8 cellular contexts compared by ENCODE assay signal in the genomic region with DNA sequence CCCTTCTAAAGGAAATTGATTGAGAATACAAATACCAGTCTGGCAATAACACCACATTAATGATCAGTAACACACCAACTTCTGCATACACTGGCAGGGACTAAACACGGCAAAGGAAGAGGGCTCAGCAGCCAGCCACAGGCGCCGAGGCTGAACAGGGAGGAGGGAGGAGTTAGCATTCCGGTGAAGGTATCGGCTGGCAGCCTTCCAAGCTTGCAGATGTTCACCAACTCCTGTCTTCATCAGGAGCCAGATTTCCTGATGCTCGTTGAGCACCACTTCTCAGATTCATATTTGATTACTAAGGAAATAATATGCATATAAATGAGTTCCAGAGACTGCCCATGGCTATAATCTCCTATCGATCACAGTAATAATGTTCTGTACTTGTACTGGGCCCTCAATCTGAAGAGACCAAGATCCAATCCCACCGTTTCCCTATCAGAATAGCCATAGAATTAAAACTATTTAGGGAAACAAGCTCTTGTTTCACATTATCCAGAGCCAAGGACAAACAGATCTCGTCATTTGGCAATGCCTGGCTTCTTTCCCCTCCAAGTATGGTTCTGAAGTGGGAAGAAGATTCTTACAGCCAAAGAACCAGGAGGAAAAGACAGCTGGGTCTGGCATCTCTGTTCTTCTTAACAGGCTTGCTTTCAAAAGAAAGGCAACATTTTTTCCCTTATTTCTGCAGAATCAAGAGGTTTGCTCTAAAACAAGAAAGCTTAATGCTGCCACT. TPM values are rescaled to one million over a fixed set of nuclear protein-coding genes. Genes with fewer than 3 reads are reported as not detected.
DNase-seq lines count a peak whose midpoint lies in the region; ATAC-seq and TF ChIP-seq lines count a peak whose summit lies in the region.

No MANE protein-coding gene starts in this region.

- H3K36me3 Mint-ChIP-seq in GM23338 (ENCODE audit: low read depth): peaks cover 11% of the 10 kb centered on the region
- peaks cover 13% of the 10 kb centered on the region for H3K36me3 Mint-ChIP-seq in stimulated activated memory B cell treated with anti-CD40 and anti-IgM and Interleukin-4, amounts not matched to agents 10 μg/mL and 1 μg/mL and 100 μg/mL, for 72 hours

- H3K4me3 ChIP-seq in GM23338 (no peak overlapping the region), muscle layer of duodenum (ENCODE audit: low read depth in 1 of 2, low read length in 2 of 2) (peak overlapping the region; percentile 24 to 39)

- H2AFZ ChIP-seq in GM23338: no peak overlapping the region

- no peak overlapping the region for H3K27ac Mint-ChIP-seq in GM23338
- H3K27ac Mint-ChIP-seq in stimulated activated memory B cell treated with anti-CD40 and anti-IgM and Interleukin-4, amounts not matched to agents 10 μg/mL and 1 μg/mL and 100 μg/mL, for 72 hours: no peak overlapping the region

- peaks cover 2% of the 10 kb centered on the region for H3K27me3 Mint-ChIP-seq in GM23338 (ENCODE audit: insufficient read depth, low read depth, poor library complexity)
- H3K27me3 Mint-ChIP-seq in stimulated activated memory B cell treated with anti-CD40 and anti-IgM and Interleukin-4, amounts not matched to agents 10 μg/mL and 1 μg/mL and 100 μg/mL, for 72 hours: no peaks in the 10 kb centered on the region

- H3K4me1 ChIP-seq in GM23338 (ENCODE audit: insufficient read depth) (no peaks in the 10 kb centered on the region), muscle layer of duodenum (ENCODE audit: control insufficient read depth in 1 of 2, insufficient read depth in 2 of 2, low read length in 2 of 2) (peaks cover 20 to 50% of the 10 kb centered on the region in 2 donors)

- H3K9me3 ChIP-seq in muscle layer of duodenum (ENCODE audit: control insufficient read depth in 1 of 2, low read length in 2 of 2): no peaks in the 10 kb centered on the region

- DNase-seq in GM23338 (ENCODE audit: low spot score) (no peak), NCI-H2196 treated with DMSO at 0.1 percent for 48 hours (lab: John Stamatoyannopoulos, UW; ENCODE audit: unreplicated experiment) (peak; percentile 83), hepatic stellate cell (ENCODE audit: low spot score) (no peak)
- no peak for DNase-seq in activated CD8-positive, alpha-beta memory T cell treated with anti-CD3 and anti-CD28 coated beads, Interleukin-2, amount 50 U/mL, for 48 hours
- no peak for DNase-seq in stimulated activated CD4-positive, alpha-beta T cell treated with anti-CD3 and anti-CD28 coated beads, Interleukin-2, amount 100 ng/mL, for 48 hours

- peak; percentile 83 for ATAC-seq in GM23338
- no peak for ATAC-seq in stimulated activated memory B cell treated with anti-CD40 and anti-IgM and Interleukin-4, amounts not matched to agents 10 μg/mL and 1 μg/mL and 100 μg/mL, for 72 hours

- peaks cover 3% of the 10 kb centered on the region; the same call in 1 of the 2 replicates for H3K9me2 ChIP-seq in GM23338 (ENCODE audit: insufficient read depth)

- no peak overlapping the region for H3K4me2 ChIP-seq in GM23338

- peaks cover 20% of the 10 kb centered on the region for H3K4me1 Mint-ChIP-seq in GM23338
- peaks cover 17% of the 10 kb centered on the region for H3K4me1 Mint-ChIP-seq in stimulated activated memory B cell treated with anti-CD40 and anti-IgM and Interleukin-4, amounts not matched to agents 10 μg/mL and 1 μg/mL and 100 μg/mL, for 72 hours

- H3K27me3 ChIP-seq in GM23338 (ENCODE audit: insufficient read depth): no peaks in the 10 kb centered on the region
- H3K27me3 ChIP-seq in muscle layer of duodenum (ENCODE audit: low read depth, low read length): no peaks in the 10 kb centered on the region

- H3K36me3 ChIP-seq in GM23338 (ENCODE audit: insufficient read depth) (no peaks in the 10 kb centered on the region), muscle layer of duodenum (ENCODE audit: control insufficient read depth in 1 of 2, insufficient read depth in 2 of 2, low read length in 2 of 2) (no peaks in the 10 kb centered on the region)

- H3F3A ChIP-seq in GM23338 (replicated peaks; ENCODE audit: low read depth): no peaks in the 10 kb centered on the region

- H3K4me3 Mint-ChIP-seq in GM23338: no peak overlapping the region
- H3K4me3 Mint-ChIP-seq in stimulated activated memory B cell treated with anti-CD40 and anti-IgM and Interleukin-4, amounts not matched to agents 10 μg/mL and 1 μg/mL and 100 μg/mL, for 72 hours: no peak overlapping the region

- H3K9me3 Mint-ChIP-seq in GM23338: 0 out of 3 replicates have a peak, but pooled peaks cover 3% of the 10 kb centered on the region
- H3K9me3 Mint-ChIP-seq in stimulated activated memory B cell treated with anti-CD40 and anti-IgM and Interleukin-4, amounts not matched to agents 10 μg/mL and 1 μg/mL and 100 μg/mL, for 72 hours: no peaks in the 10 kb centered on the region

- H4K20me1 ChIP-seq in GM23338 (replicated peaks; ENCODE audit: insufficient read depth): no peaks in the 10 kb centered on the region

- H3K27ac ChIP-seq in GM23338 (ENCODE audit: low read depth) (no peak overlapping the region), cingulate gyrus (ENCODE audit: low read depth, low read length) (peak overlapping the region; percentile 83), muscle layer of duodenum (ENCODE audit: low read length) (peak overlapping the region; percentile 81)

- peaks cover 7% of the 10 kb centered on the region for H3K79me2 ChIP-seq in GM23338 (replicated peaks; ENCODE audit: insufficient read depth)

- TF ChIP-seq CTCF in GM23338 (conservative IDR thresholded peaks at IDR 0.05; ENCODE audit: low read depth in 2 of 2): no peak

TF ChIP-seq in GM23338, 12 proteins besides CTCF, POLR2A, EP300 and RAD21 (continues in another document):
- TF ChIP-seq, protein P1, sequence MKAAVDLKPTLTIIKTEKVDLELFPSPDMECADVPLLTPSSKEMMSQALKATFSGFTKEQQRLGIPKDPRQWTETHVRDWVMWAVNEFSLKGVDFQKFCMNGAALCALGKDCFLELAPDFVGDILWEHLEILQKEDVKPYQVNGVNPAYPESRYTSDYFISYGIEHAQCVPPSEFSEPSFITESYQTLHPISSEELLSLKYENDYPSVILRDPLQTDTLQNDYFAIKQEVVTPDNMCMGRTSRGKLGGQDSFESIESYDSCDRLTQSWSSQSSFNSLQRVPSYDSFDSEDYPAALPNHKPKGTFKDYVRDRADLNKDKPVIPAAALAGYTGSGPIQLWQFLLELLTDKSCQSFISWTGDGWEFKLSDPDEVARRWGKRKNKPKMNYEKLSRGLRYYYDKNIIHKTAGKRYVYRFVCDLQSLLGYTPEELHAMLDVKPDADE (IDR thresholded peaks at IDR 0.05): no peak
- no peak for TF ChIP-seq EZH2phosphoT487 (IDR thresholded peaks at IDR 0.05; ENCODE audit: unreplicated experiment)
- TF ChIP-seq, protein P2, sequence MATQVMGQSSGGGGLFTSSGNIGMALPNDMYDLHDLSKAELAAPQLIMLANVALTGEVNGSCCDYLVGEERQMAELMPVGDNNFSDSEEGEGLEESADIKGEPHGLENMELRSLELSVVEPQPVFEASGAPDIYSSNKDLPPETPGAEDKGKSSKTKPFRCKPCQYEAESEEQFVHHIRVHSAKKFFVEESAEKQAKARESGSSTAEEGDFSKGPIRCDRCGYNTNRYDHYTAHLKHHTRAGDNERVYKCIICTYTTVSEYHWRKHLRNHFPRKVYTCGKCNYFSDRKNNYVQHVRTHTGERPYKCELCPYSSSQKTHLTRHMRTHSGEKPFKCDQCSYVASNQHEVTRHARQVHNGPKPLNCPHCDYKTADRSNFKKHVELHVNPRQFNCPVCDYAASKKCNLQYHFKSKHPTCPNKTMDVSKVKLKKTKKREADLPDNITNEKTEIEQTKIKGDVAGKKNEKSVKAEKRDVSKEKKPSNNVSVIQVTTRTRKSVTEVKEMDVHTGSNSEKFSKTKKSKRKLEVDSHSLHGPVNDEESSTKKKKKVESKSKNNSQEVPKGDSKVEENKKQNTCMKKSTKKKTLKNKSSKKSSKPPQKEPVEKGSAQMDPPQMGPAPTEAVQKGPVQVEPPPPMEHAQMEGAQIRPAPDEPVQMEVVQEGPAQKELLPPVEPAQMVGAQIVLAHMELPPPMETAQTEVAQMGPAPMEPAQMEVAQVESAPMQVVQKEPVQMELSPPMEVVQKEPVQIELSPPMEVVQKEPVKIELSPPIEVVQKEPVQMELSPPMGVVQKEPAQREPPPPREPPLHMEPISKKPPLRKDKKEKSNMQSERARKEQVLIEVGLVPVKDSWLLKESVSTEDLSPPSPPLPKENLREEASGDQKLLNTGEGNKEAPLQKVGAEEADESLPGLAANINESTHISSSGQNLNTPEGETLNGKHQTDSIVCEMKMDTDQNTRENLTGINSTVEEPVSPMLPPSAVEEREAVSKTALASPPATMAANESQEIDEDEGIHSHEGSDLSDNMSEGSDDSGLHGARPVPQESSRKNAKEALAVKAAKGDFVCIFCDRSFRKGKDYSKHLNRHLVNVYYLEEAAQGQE (IDR thresholded peaks at IDR 0.05; ENCODE audit: unreplicated experiment): no peak
- TF ChIP-seq NANOG (IDR thresholded peaks at IDR 0.05; ENCODE audit: borderline replicate concordance): no peak
- TF ChIP-seq ZNF114 (CRISPR knock-in tag; IDR thresholded peaks at IDR 0.05): no peak
- TF ChIP-seq POLR2AphosphoS5 (IDR thresholded peaks at IDR 0.05; ENCODE audit: low read depth): no peak
- no peak for TF ChIP-seq JUNB (IDR thresholded peaks at IDR 0.05; ENCODE audit: unreplicated experiment)
- TF ChIP-seq ZNF331 (CRISPR knock-in tag; IDR thresholded peaks at IDR 0.05; ENCODE audit: low read depth): no peak

RNA-seq across cellular contexts. Expression of gene GFOD1, which starts 42.2 kb away (rescaled TPM):
- total RNA-seq in GM23338 (2014; rRNA removed; shearing (Covaris generic)): 12.8 and 13.1 TPM in 2 replicates
- 4.1 and 4.9 TPM in 2 replicates for polyA plus RNA-seq in GM23338 (2016; fragmentation: Nextera tagmentation; extraction: Ambion mirVana)
